ENCODE assay signal across 8 cellular contexts in the genomic region with DNA sequence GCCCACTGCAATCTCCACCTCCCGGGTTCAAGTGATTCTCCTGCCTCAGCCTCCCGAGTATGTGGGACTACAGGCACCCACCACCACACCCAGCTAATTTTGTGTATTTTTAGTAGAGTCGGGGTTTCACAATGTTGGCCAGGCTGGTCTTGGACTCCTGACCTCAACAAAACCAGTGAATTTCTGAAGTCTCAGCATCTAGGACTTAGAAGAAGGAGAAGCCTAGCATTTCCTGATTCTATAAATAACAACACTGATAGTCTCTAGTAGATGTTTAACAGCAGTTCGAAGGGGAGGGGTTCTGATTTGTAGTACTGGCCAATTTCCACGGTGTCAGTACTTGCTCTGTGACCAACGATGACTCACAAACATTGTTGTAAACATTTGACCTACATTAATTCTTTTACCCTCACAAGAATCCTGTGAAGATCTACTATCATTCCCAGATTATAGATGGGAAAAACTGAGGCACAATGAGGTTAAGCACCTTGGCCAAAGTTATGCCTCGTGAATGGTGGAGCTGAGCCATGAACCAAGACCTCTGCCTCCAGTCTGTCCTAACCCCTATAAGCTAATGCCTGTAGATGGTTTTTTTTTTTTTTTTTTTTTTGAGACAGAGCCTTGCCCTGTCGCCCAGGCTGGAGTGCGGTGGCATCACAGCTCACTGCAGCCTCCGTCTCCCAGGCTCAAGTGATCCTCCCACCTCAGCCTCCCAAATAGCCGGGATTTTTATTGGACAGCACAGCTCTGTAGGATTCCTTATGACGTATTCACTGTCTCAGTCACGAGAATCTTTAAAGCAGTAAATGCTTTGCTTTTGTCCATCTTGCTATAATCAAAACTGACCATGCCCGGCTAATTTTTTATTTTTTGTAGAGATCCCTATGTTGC. TPM values are rescaled to one million over a fixed set of nuclear protein-coding genes. Genes with fewer than 3 reads are reported as not detected.
DNase-seq lines count a peak whose midpoint lies in the region; ATAC-seq, FAIRE-seq and TF ChIP-seq lines count a peak whose summit lies in the region.

No MANE protein-coding gene starts in this region.

- TF ChIP-seq CTCF in adrenal gland (IDR thresholded peaks at IDR 0.05) (no peak), keratinocyte (optimal IDR thresholded peaks at IDR 0.05 in 1 of 3, IDR thresholded peaks at IDR 0.05 in 1 of 3, conservative IDR thresholded peaks at IDR 0.05 in 1 of 3; ENCODE audit: extremely low read depth in 1 of 3, insufficient read depth in 2 of 3, low read length in 3 of 3) (no peak), upper lobe of right lung (IDR thresholded peaks at IDR 0.05) (no peak), GM13976 (IDR thresholded peaks at IDR 0.05; ENCODE audit: borderline replicate concordance, control extremely low read depth, extremely low read depth, insufficient read depth, missing control alignments) (no peak)

- in situ Hi-C loops in GM13976 (cut with MboI; ENCODE audit: low sequenced_read_pairs, unreplicated experiment) = no loop called here

- no peak overlapping the region for H3K9ac ChIP-seq in keratinocyte (ENCODE audit: control insufficient read depth, extremely low read depth, insufficient read depth, low read length)

- H3K79me2 ChIP-seq in ACC112 (ENCODE audit: control insufficient read depth, insufficient read depth, low read length, unreplicated experiment) (no peaks in the 10 kb centered on the region), keratinocyte (ENCODE audit: control insufficient read depth, insufficient read depth, low read length) (no peaks in the 10 kb centered on the region)

- intact Hi-C loops in adrenal gland (cut with DNase I) (no loop called here), upper lobe of right lung (cut with DNase I) (no loop called here)

- H3K9me3 ChIP-seq in adrenal gland (replicated peaks in 1 of 3) (no peaks in the 10 kb centered on the region), keratinocyte (ENCODE audit: control insufficient read depth, low read depth, low read length) (no peaks in the 10 kb centered on the region), upper lobe of right lung (no peaks in the 10 kb centered on the region)

- H3K27me3 ChIP-seq in ACC112 (ENCODE audit: insufficient read depth, low read length) (no peaks in the 10 kb centered on the region), adrenal gland (no peaks in the 10 kb centered on the region), keratinocyte (ENCODE audit: control insufficient read depth, extremely low read depth, insufficient read depth, low read length) (no peaks in the 10 kb centered on the region), upper lobe of right lung (no peaks in the 10 kb centered on the region)

- H3K27ac ChIP-seq in ACC112 (ENCODE audit: low read depth, low read length) (peak overlapping the region; percentile 86), adrenal gland (peak overlapping the region in 4 of 5 donors; percentile 30 to 74 (median 67)), keratinocyte (ENCODE audit: control insufficient read depth, insufficient read depth, low read length) (peak overlapping the region; percentile 38), upper lobe of right lung (peak overlapping the region; percentile 80)

- WGBS in adrenal gland, 4 donors = 44 to 50% (median 50%) methylated on average over 14 of the region's 14 CpGs

- H3K36me3 ChIP-seq in ACC112 (ENCODE audit: insufficient read depth, low read length) (peaks cover 5% of the 10 kb centered on the region; the same call in 1 of the 2 replicates), adrenal gland (replicated peaks in 1 of 2) (peaks cover 0 to 11% of the 10 kb centered on the region in 2 donors), keratinocyte (ENCODE audit: control insufficient read depth in 2 of 2, extremely low read depth in 1 of 2, insufficient read depth in 2 of 2, low read length in 2 of 2) (peaks cover 0 to 3% of the 10 kb centered on the region in 2 experiments), upper lobe of right lung (peaks cover 13% of the 10 kb centered on the region)

- FAIRE-seq in keratinocyte (lab: Jason Lieb, UNC) = peak; percentile 69

- dilution Hi-C loops in keratinocyte (cut with MboI; ENCODE audit: extremely low pct_ligation_motif_present, low sequenced_read_pairs) = no loop called here

- DNase-seq in HT-29 (ENCODE audit: low spot score) = peak; percentile 82
- peak; percentile 60 to 88 (median 75) for DNase-seq in adrenal gland
- no peak for DNase-seq in keratinocyte (ENCODE audit: low read depth, low spot score)
- DNase-seq in upper lobe of right lung = no peak
- no peak for DNase-seq in GM13976 (ENCODE audit: low spot score)

- ATAC-seq in upper lobe of right lung (peak; percentile 79), HG02938 (IDR thresholded peaks at IDR 0.05; ENCODE audit: unreplicated experiment) (no peak), HG02759 (IDR thresholded peaks at IDR 0.05; ENCODE audit: unreplicated experiment) (no peak)

- H2AFZ ChIP-seq in ACC112 (ENCODE audit: low read length, unreplicated experiment) = no peak overlapping the region
- H2AFZ ChIP-seq in keratinocyte (ENCODE audit: control insufficient read depth, low read length) = no peak overlapping the region

- H3K4me3 ChIP-seq in ACC112 (ENCODE audit: low read depth, low read length) = peak overlapping the region; percentile 0
- H3K4me3 ChIP-seq in adrenal gland = no peak overlapping the region
- H3K4me3 ChIP-seq in keratinocyte (ENCODE audit: control insufficient read depth in 2 of 3, extremely low read depth in 1 of 3, insufficient read depth in 2 of 3, low read depth in 1 of 3, low read length in 3 of 3) = no peak overlapping the region
- no peak overlapping the region for H3K4me3 ChIP-seq in upper lobe of right lung

- no peaks in the 10 kb centered on the region for H4K20me1 ChIP-seq in keratinocyte (ENCODE audit: control insufficient read depth, extremely low read depth, insufficient read depth, low read length)

- TF ChIP-seq POLR2A in adrenal gland (IDR thresholded peaks at IDR 0.05) = no peak

- H3K4me2 ChIP-seq in keratinocyte (ENCODE audit: control insufficient read depth, extremely low read depth, insufficient read depth, low read depth, low read length) = peak overlapping the region; percentile 63

- no peaks in the 10 kb centered on the region for H3K9me1 ChIP-seq in keratinocyte (ENCODE audit: control insufficient read depth, extremely low read depth, insufficient read depth, low read length)

- H3K4me1 ChIP-seq in ACC112 (ENCODE audit: control insufficient read depth, insufficient read depth, low read length, unreplicated experiment) (peaks cover 18% of the 10 kb centered on the region), adrenal gland (replicated peaks in 1 of 2) (peaks cover 12 to 41% of the 10 kb centered on the region in 2 donors), keratinocyte (ENCODE audit: control insufficient read depth, extremely low read depth, insufficient read depth, low read length) (peaks cover 16% of the 10 kb centered on the region), upper lobe of right lung (peaks cover 32% of the 10 kb centered on the region)

RNA-seq across cellular contexts. Expression of a gene that starts 5.2 kb away (rescaled TPM):
- total RNA-seq in HT-29 (2014; rRNA removed; shearing (Covaris generic)) = 11.2 and 15.5 TPM in 2 replicates
- total RNA-seq in adrenal gland = 100 to 1,000 TPM in 2 of 8 donors, 10 to 100 TPM in 6; 15.2 to 114 (median 53.7) TPM
- polyA plus RNA-seq in adrenal gland = 10 to 100 TPM; 13.3 to 50.0 (median 29.2) TPM
- polyA plus RNA-seq in keratinocyte = 5.1 to 8.6 TPM (median 5.3 TPM) in 3 replicates
- polyA plus RNA-seq in keratinocyte (2011; ENCODE audit: low read depth) = 2.8 TPM
- polyA plus RNA-seq in keratinocyte (2011; cell fraction: cytosol; rRNA removed) = 4.9 and 5.0 TPM in 2 replicates
- polyA plus RNA-seq in keratinocyte (2011; cell fraction: nucleus; rRNA removed) = 6.5 and 8.6 TPM in 2 replicates
- 3.1 and 6.2 TPM in 2 replicates for polyA plus RNA-seq in keratinocyte (2012; ENCODE audit: low replicate concordance)
- polyA minus RNA-seq in keratinocyte = 1.8 to 5.7 TPM (median 2.7 TPM) in 3 replicates
- 7.1 TPM for polyA minus RNA-seq in keratinocyte (2011; cell fraction: cytosol; rRNA and poly(A)+ RNA removed)
- polyA minus RNA-seq in keratinocyte (2011; cell fraction: nucleus; rRNA and poly(A)+ RNA removed) = 2.6 and 6.2 TPM in 2 replicates
- total RNA-seq in upper lobe of right lung = 55.8 TPM

Comparison
In these comparisons a context has a peak if more than half of its experiments do, and no peak if none do; other contexts are left out.
1. DNase-seq: peak in HT-29 (single experiment) and adrenal gland (7 of 7); none in keratinocyte (single experiment), upper lobe of right lung (single experiment) and GM13976 (single experiment).
2. Peak in every context shown above with its lines, with median percentiles within 50 percentile points of each other: H3K27ac ChIP-seq.